ENCODE assay signal across 15 cellular contexts in the genomic region with DNA sequence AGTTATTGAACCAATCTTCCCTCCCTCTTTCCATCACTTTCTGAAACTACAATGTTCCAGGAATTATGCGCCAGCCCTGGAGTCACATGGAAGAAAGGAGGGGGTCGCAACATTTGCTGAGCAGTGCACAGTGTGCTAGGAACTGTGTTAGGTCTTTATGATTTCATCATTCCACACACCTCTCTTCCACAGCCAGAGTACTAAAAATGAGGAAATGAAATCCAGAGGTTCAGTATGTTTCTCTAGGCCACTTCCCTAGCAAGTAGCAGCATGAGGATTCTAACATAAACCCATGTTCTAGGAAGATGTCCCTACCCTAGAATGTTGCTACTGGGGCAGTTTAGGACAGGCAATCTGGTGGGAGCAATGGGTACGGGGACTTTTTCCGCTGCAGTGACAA.
DNase-seq lines count a peak whose midpoint lies in the region; ATAC-seq and TF ChIP-seq lines count a peak whose summit lies in the region.
"Had no signal": no experiment of that assay in that cellular context is flagged by ENCODE, and none has a peak within 500 bp of the region (broad histone marks: within the 10 kb centered on the region; RNA-seq: fewer than 3 reads in every experiment).

No MANE protein-coding gene starts in this region.

- no peak overlapping the region for H3K4me2 ChIP-seq in GM23338

- TF ChIP-seq POLR2A in sigmoid colon (IDR thresholded peaks at IDR 0.05), result no peak

- peaks cover 50% of the 10 kb centered on the region for H3K4me1 Mint-ChIP-seq in GM23338

- 84% methylated on average over 4 of the region's 4 CpGs for WGBS in right cardiac atrium
- 88 to 95% methylated on average over 4 of the region's 4 CpGs for WGBS in sigmoid colon, 2 donors

- H3K4me3 Mint-ChIP-seq in GM23338, result no peak overlapping the region
- H3K4me3 Mint-ChIP-seq: CD8-positive, alpha-beta memory T cell had no signal

- H3K27ac ChIP-seq in GM23338 (ENCODE audit: low read depth), result peak overlapping the region; percentile 47; the same call in 1 of the 2 replicates
- H3K27ac ChIP-seq in right cardiac atrium (ENCODE audit: low read length), result no peak overlapping the region
- H3K27ac ChIP-seq in sigmoid colon, result peak overlapping the region; percentile 12 to 72 (median 49)
- H3K27ac ChIP-seq: body of pancreas had no signal

- intact Hi-C loops in right cardiac atrium (cut with DNase I), result no loop called here
- intact Hi-C loops in sigmoid colon (cut with DNase I), result no loop called here

- H4K20me1 ChIP-seq in GM23338 (replicated peaks; ENCODE audit: insufficient read depth), result peaks cover 14% of the 10 kb centered on the region

- DNase-seq in GM23338 (ENCODE audit: low spot score) (no peak), NOMO-1 treated with dmso at 0.1 percent for 144 hours (lab: John Stamatoyannopoulos, UW; ENCODE audit: unreplicated experiment) (peak; percentile 32), right cardiac atrium (no peak), sigmoid colon (no peak), NCI-H774 (lab: John Stamatoyannopoulos, UW) (no peak), ureter (ENCODE audit: low spot score) (no peak)
- DNase-seq: activated CD4-positive, alpha-beta T cell treated with anti-CD3 and anti-CD28 coated beads for 1 hour; body of pancreas; CD8-positive, alpha-beta memory T cell; effector CD4-positive, alpha-beta T cell; NCI-H2171; retina; stimulated activated naive CD4-positive, alpha-beta T cell had no signal

- ATAC-seq in GM23338 (no peak), right cardiac atrium (peak; percentile 23 to 47), GM21737 (IDR thresholded peaks at IDR 0.05; ENCODE audit: unreplicated experiment) (no peak)
- ATAC-seq: body of pancreas, HCT116 had no signal

- H3K79me2 ChIP-seq in GM23338 (replicated peaks; ENCODE audit: insufficient read depth), result peaks cover 56% of the 10 kb centered on the region

- H3K9me3 ChIP-seq in right cardiac atrium (ENCODE audit: control insufficient read depth, low read length), result no peaks in the 10 kb centered on the region
- no peaks in the 10 kb centered on the region for H3K9me3 ChIP-seq in sigmoid colon
- H3K9me3 ChIP-seq: body of pancreas had no signal

- 0 out of 3 replicates have a peak, but pooled peaks cover 2% of the 10 kb centered on the region for H3K36me3 Mint-ChIP-seq in GM23338 (ENCODE audit: low read depth)

- no peaks in the 10 kb centered on the region for H3K9me2 ChIP-seq in GM23338 (ENCODE audit: insufficient read depth)

- peak overlapping the region; percentile 13; the same call in 1 of the 2 replicates for H3K27ac Mint-ChIP-seq in GM23338

- no peak overlapping the region for H2AFZ ChIP-seq in GM23338

- TF ChIP-seq CTCF in GM23338 (conservative IDR thresholded peaks at IDR 0.05; ENCODE audit: low read depth in 2 of 2), result no peak
- no peak for TF ChIP-seq CTCF in sigmoid colon (IDR thresholded peaks at IDR 0.05)

- no peaks in the 10 kb centered on the region for H3F3A ChIP-seq in GM23338 (replicated peaks; ENCODE audit: low read depth)

- no peaks in the 10 kb centered on the region for H3K27me3 ChIP-seq in GM23338 (ENCODE audit: insufficient read depth)
- H3K27me3 ChIP-seq in right cardiac atrium (ENCODE audit: control insufficient read depth, insufficient read depth), result no peaks in the 10 kb centered on the region
- no peaks in the 10 kb centered on the region for H3K27me3 ChIP-seq in sigmoid colon
- H3K27me3 ChIP-seq: body of pancreas had no signal

- H3K36me3 ChIP-seq in GM23338 (ENCODE audit: insufficient read depth) (no peaks in the 10 kb centered on the region), sigmoid colon (no peaks in the 10 kb centered on the region)

- no peaks in the 10 kb centered on the region for H3K9me3 Mint-ChIP-seq in GM23338
- H3K9me3 Mint-ChIP-seq: CD8-positive, alpha-beta memory T cell had no signal

- H3K4me3 ChIP-seq in GM23338 (no peak overlapping the region), right cardiac atrium (ENCODE audit: low read length) (no peak overlapping the region), sigmoid colon (no peak overlapping the region)
- H3K4me3 ChIP-seq: body of pancreas had no signal

- no peak for TF ChIP-seq EP300 in sigmoid colon (IDR thresholded peaks at IDR 0.05)

- H3K4me1 ChIP-seq in GM23338 (ENCODE audit: insufficient read depth), result peaks cover 41% of the 10 kb centered on the region
- peaks cover 4% of the 10 kb centered on the region for H3K4me1 ChIP-seq in right cardiac atrium (ENCODE audit: control insufficient read depth, insufficient read depth, low read length)
- peaks cover 0 to 50% (median 34%) of the 10 kb centered on the region in 4 donors for H3K4me1 ChIP-seq in sigmoid colon

- peaks cover 8% of the 10 kb centered on the region for H3K27me3 Mint-ChIP-seq in GM23338 (ENCODE audit: insufficient read depth, low read depth, poor library complexity)
- H3K27me3 Mint-ChIP-seq: CD8-positive, alpha-beta memory T cell had no signal

TF ChIP-seq in GM23338, 12 proteins besides CTCF, POLR2A, EP300 and RAD21 (continues in another document):
- no peak for TF ChIP-seq EZH2phosphoT487 (IDR thresholded peaks at IDR 0.05; ENCODE audit: unreplicated experiment)
- TF ChIP-seq POLR2AphosphoS5 (IDR thresholded peaks at IDR 0.05; ENCODE audit: low read depth), result no peak
- TF ChIP-seq, protein P1, sequence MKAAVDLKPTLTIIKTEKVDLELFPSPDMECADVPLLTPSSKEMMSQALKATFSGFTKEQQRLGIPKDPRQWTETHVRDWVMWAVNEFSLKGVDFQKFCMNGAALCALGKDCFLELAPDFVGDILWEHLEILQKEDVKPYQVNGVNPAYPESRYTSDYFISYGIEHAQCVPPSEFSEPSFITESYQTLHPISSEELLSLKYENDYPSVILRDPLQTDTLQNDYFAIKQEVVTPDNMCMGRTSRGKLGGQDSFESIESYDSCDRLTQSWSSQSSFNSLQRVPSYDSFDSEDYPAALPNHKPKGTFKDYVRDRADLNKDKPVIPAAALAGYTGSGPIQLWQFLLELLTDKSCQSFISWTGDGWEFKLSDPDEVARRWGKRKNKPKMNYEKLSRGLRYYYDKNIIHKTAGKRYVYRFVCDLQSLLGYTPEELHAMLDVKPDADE (IDR thresholded peaks at IDR 0.05), result no peak
- no peak for TF ChIP-seq NANOG (IDR thresholded peaks at IDR 0.05; ENCODE audit: borderline replicate concordance)
- no peak for TF ChIP-seq ZNF114 (CRISPR knock-in tag; IDR thresholded peaks at IDR 0.05)
- TF ChIP-seq ZNF331 (CRISPR knock-in tag; IDR thresholded peaks at IDR 0.05; ENCODE audit: low read depth), result no peak
- TF ChIP-seq, protein P2, sequence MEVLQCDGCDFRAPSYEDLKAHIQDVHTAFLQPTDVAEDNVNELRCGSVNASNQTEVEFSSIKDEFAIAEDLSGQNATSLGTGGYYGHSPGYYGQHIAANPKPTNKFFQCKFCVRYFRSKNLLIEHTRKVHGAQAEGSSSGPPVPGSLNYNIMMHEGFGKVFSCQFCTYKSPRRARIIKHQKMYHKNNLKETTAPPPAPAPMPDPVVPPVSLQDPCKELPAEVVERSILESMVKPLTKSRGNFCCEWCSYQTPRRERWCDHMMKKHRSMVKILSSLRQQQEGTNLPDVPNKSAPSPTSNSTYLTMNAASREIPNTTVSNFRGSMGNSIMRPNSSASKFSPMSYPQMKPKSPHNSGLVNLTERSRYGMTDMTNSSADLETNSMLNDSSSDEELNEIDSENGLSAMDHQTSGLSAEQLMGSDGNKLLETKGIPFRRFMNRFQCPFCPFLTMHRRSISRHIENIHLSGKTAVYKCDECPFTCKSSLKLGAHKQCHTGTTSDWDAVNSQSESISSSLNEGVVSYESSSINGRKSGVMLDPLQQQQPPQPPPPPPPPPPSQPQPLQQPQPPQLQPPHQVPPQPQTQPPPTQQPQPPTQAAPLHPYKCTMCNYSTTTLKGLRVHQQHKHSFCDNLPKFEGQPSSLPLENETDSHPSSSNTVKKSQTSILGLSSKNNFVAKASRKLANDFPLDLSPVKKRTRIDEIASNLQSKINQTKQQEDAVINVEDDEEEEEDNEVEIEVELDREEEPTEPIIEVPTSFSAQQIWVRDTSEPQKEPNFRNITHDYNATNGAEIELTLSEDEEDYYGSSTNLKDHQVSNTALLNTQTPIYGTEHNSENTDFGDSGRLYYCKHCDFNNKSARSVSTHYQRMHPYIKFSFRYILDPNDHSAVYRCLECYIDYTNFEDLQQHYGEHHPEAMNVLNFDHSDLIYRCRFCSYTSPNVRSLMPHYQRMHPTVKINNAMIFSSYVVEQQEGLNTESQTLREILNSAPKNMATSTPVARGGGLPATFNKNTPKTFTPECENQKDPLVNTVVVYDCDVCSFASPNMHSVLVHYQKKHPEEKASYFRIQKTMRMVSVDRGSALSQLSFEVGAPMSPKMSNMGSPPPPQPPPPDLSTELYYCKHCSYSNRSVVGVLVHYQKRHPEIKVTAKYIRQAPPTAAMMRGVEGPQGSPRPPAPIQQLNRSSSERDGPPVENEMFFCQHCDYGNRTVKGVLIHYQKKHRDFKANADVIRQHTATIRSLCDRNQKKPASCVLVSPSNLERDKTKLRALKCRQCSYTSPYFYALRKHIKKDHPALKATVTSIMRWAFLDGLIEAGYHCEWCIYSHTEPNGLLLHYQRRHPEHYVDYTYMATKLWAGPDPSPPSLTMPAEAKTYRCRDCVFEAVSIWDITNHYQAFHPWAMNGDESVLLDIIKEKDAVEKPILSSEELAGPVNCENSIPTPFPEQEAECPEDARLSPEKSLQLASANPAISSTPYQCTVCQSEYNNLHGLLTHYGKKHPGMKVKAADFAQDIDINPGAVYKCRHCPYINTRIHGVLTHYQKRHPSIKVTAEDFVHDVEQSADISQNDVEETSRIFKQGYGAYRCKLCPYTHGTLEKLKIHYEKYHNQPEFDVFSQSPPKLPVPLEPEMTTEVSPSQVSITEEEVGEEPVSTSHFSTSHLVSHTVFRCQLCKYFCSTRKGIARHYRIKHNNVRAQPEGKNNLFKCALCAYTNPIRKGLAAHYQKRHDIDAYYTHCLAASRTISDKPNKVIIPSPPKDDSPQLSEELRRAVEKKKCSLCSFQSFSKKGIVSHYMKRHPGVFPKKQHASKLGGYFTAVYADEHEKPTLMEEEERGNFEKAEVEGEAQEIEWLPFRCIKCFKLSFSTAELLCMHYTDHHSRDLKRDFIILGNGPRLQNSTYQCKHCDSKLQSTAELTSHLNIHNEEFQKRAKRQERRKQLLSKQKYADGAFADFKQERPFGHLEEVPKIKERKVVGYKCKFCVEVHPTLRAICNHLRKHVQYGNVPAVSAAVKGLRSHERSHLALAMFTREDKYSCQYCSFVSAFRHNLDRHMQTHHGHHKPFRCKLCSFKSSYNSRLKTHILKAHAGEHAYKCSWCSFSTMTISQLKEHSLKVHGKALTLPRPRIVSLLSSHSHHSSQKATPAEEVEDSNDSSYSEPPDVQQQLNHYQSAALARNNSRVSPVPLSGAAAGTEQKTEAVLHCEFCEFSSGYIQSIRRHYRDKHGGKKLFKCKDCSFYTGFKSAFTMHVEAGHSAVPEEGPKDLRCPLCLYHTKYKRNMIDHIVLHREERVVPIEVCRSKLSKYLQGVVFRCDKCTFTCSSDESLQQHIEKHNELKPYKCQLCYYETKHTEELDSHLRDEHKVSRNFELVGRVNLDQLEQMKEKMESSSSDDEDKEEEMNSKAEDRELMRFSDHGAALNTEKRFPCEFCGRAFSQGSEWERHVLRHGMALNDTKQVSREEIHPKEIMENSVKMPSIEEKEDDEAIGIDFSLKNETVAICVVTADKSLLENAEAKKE (CRISPR knock-in tag; IDR thresholded peaks at IDR 0.05), result no peak
- TF ChIP-seq JUNB (IDR thresholded peaks at IDR 0.05; ENCODE audit: unreplicated experiment), result no peak
- no peak for TF ChIP-seq STAT1 (IDR thresholded peaks at IDR 0.05; ENCODE audit: unreplicated experiment)

Comparison
In these comparisons a context has a peak if more than half of its experiments do, and no peak if none do; other contexts are left out.
1. ATAC-seq: peak in right cardiac atrium (2 of 2); none in GM23338 (single experiment) and GM21737 (single experiment).